Comparison of ENCODE assay signal across 9 cellular contexts in the genomic region with DNA sequence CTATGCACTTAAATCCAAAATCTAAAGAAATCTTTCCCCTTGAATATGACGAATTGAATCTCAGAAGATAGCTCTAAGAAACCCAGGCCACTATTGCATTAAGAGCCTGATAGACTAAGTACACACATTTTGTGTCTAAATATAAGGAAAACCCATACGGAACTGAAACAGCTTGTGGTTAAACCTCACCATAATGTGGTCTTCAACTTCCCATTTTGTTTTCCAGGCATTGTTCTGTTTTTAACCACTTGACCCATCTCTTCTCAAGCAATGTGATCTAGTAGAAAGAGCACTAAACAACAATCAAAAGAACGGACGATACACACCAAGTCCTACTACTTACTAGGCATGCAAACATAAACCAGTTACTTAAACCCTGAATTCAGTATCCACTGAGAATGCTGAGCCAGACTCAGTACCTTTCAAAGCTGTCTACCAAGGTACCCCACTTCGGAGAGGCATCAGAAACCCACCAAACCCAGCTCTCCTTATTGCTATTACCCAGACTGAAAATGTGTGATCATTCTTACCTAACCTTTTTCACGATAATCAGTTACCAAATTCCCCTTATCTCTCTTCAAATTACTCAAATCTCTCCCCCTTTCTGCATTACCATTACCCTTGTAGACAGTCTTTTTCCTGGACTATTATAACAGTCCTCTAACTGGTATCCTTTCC. TPM values are rescaled to one million over a fixed set of nuclear protein-coding genes. Genes with fewer than 3 reads are reported as not detected.
A peak's percentile ranks its signal among the peaks of the same experiment; 100 is the strongest.
DNase-seq lines count a peak whose midpoint lies in the region; ATAC-seq, FAIRE-seq and TF ChIP-seq lines count a peak whose summit lies in the region.
"Had no signal": no experiment of that assay in that cellular context is flagged by ENCODE, and none has a peak within 500 bp of the region (broad histone marks: within the 10 kb centered on the region; RNA-seq: fewer than 3 reads in every experiment).

No MANE protein-coding gene starts in this region.

- intact Hi-C loops in CD8-positive, alpha-beta T cell (cut with DNase I, micrococcal nuclease) = no loop called here

- H3K4me1 ChIP-seq in astrocyte (ENCODE audit: insufficient read depth, low read length) = peaks cover 23% of the 10 kb centered on the region
- H3K4me1 ChIP-seq in CD8-positive, alpha-beta T cell (ENCODE audit: insufficient read depth, low read length) = no peaks in the 10 kb centered on the region

- H3K9me3 Mint-ChIP-seq in astrocyte (ENCODE audit: unreplicated experiment) = no peaks in the 10 kb centered on the region
- H3K9me3 Mint-ChIP-seq in CD8-positive, alpha-beta T cell = no peaks in the 10 kb centered on the region

- H3K27ac Mint-ChIP-seq in astrocyte (ENCODE audit: unreplicated experiment) = no peak overlapping the region
- no peak overlapping the region for H3K27ac Mint-ChIP-seq in CD8-positive, alpha-beta T cell

- H3K27me3 ChIP-seq in astrocyte (ENCODE audit: insufficient read depth, low read length) = no peaks in the 10 kb centered on the region
- no peaks in the 10 kb centered on the region for H3K27me3 ChIP-seq in CD8-positive, alpha-beta T cell (ENCODE audit: insufficient read depth, low read length)

- H3K4me3 Mint-ChIP-seq in astrocyte (ENCODE audit: unreplicated experiment) = no peak overlapping the region
- no peak overlapping the region for H3K4me3 Mint-ChIP-seq in CD8-positive, alpha-beta T cell

- peaks cover 58% of the 10 kb centered on the region for H3K4me1 Mint-ChIP-seq in astrocyte (ENCODE audit: low read depth, unreplicated experiment)
- peaks cover 17% of the 10 kb centered on the region for H3K4me1 Mint-ChIP-seq in CD8-positive, alpha-beta T cell (ENCODE audit: low read depth)

- CTCF ChIA-PET in CD8-positive, alpha-beta T cell (lab: Charles Lee) = interaction anchor here (3.1 kb wide), 1 partner anchor 36 kb away, joined by 12 read pairs; no protein-coding TSS in a partner anchor

- POLR2A ChIA-PET in CD8-positive, alpha-beta T cell (lab: Charles Lee) = interaction anchor here (0.7 to 1.6 kb wide), 2 partner anchors 12 to 20 kb away, joined by 4 to 6 read pairs; a partner anchor contains a TSS

- no peaks in the 10 kb centered on the region for H3K9me3 ChIP-seq in astrocyte (ENCODE audit: insufficient read depth, low read depth, low read length)
- H3K9me3 ChIP-seq in CD8-positive, alpha-beta T cell (ENCODE audit: low read length) = no peaks in the 10 kb centered on the region

- DNase-seq in CMK (ENCODE audit: low read depth) (peak; percentile 67), astrocyte (ENCODE audit: low read depth) (no peak), retina (no peak), NCI-H1092 (lab: John Stamatoyannopoulos, UW) (no peak), NCI-H128 (lab: John Stamatoyannopoulos, UW; ENCODE audit: unreplicated experiment) (no peak)
- DNase-seq in CD8-positive, alpha-beta T cell = no peak

- H4K20me1 ChIP-seq in astrocyte (ENCODE audit: insufficient read depth, low read length) = peaks cover 87% of the 10 kb centered on the region

- peaks cover 93% of the 10 kb centered on the region for H3K79me2 ChIP-seq in astrocyte (ENCODE audit: insufficient read depth, low read length)

- H3K36me3 Mint-ChIP-seq in astrocyte (ENCODE audit: low read depth, unreplicated experiment) = peaks cover 3% of the 10 kb centered on the region
- H3K36me3 Mint-ChIP-seq in CD8-positive, alpha-beta T cell = peaks cover 23% of the 10 kb centered on the region

- peak; percentile 68 for ATAC-seq in GM19452 (IDR thresholded peaks at IDR 0.05; ENCODE audit: unreplicated experiment)
- ATAC-seq in HG03432 (IDR thresholded peaks at IDR 0.05; ENCODE audit: unreplicated experiment) = peak; percentile 76
- no peak for ATAC-seq in CD8-positive, alpha-beta T cell

- no peaks in the 10 kb centered on the region for H3K27me3 Mint-ChIP-seq in astrocyte (ENCODE audit: low read depth, unreplicated experiment)
- H3K27me3 Mint-ChIP-seq in CD8-positive, alpha-beta T cell (ENCODE audit: low read depth) = no peaks in the 10 kb centered on the region

- no peak for TF ChIP-seq CTCF in astrocyte (IDR thresholded peaks at IDR 0.05; ENCODE audit: insufficient read depth, low read depth, low read length)
- TF ChIP-seq CTCF in CD8-positive, alpha-beta T cell (IDR thresholded peaks at IDR 0.05) = no peak

- peak overlapping the region; percentile 2 for H3K4me2 ChIP-seq in astrocyte (ENCODE audit: low read length)

- no peak overlapping the region for H3K9ac ChIP-seq in astrocyte (ENCODE audit: low read length)

- H3K36me3 ChIP-seq in astrocyte (ENCODE audit: insufficient read depth, low read length) = peaks cover 8% of the 10 kb centered on the region
- no peaks in the 10 kb centered on the region for H3K36me3 ChIP-seq in CD8-positive, alpha-beta T cell (ENCODE audit: insufficient read depth, low read length)

- no peak overlapping the region for H3K27ac ChIP-seq in astrocyte (ENCODE audit: low read depth, low read length)
- H3K27ac ChIP-seq in CD8-positive, alpha-beta T cell (ENCODE audit: low read depth, low read length) = no peak overlapping the region

- no peak for FAIRE-seq in astrocyte (lab: Jason Lieb, UNC)
- FAIRE-seq: keratinocyte had no signal

- H3K4me3 ChIP-seq in astrocyte (ENCODE audit: insufficient read depth, low read depth, low read length) = no peak overlapping the region
- H3K4me3 ChIP-seq in CD8-positive, alpha-beta T cell (ENCODE audit: low read depth, low read length) = no peak overlapping the region

- no peak overlapping the region for H2AFZ ChIP-seq in astrocyte (ENCODE audit: low read depth, low read length)

RNA-seq across cellular contexts. Expression of a gene that starts 12.8 kb away (rescaled TPM):
- 31.9 and 33.1 TPM in 2 replicates for total RNA-seq in astrocyte
- 1 to 10 TPM; 2.1 to 2.2 TPM for total RNA-seq in CD8-positive, alpha-beta T cell

Comparison
In these comparisons a context has a peak if more than half of its experiments do, and no peak if none do; other contexts are left out.
1. RNA of a gene that starts 12.8 kb away (total RNA-seq): 31.9 to 33.1 TPM in astrocyte; 2.1 to 2.2 TPM in CD8-positive, alpha-beta T cell; every median in the first group is over 10 times any median in the second.